In the genomic region with DNA sequence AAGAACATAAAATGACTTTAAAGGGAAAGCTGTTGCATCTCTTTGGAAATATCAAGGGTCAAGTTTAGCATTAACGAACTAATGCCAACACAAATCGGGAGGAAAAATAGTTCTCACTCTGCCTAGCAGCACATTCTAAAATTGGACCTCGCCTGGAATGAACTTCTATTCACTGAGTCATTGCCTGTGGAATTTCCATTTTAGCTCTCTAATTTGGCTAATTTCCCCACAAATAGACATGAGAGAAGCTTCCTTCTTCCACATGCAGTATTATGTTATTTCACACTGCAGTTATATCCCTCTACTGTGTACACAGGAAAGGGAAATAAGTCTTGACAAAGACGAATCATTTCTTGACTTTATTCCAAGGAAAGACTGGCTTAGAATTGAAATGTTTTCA, we compare ENCODE assay signal across 13 cellular contexts. TPM values are rescaled to one million over a fixed set of nuclear protein-coding genes. Genes with fewer than 3 reads are reported as not detected.
A peak's percentile ranks its signal among the peaks of the same experiment; 100 is the strongest.
DNase-seq lines count a peak whose midpoint lies in the region; ATAC-seq and TF ChIP-seq lines count a peak whose summit lies in the region.
"Had no signal": no experiment of that assay in that cellular context is flagged by ENCODE, and none has a peak within 500 bp of the region (broad histone marks: within the 10 kb centered on the region; RNA-seq: fewer than 3 reads in every experiment).

No MANE protein-coding gene starts in this region.

- no peaks in the 10 kb centered on the region for H3K36me3 ChIP-seq in stomach smooth muscle (ENCODE audit: control insufficient read depth in 2 of 2, insufficient read depth in 2 of 2, low read length in 2 of 2)

- H3K4me1 Mint-ChIP-seq in HFFc6 (ENCODE audit: low read depth): peaks cover 31% of the 10 kb centered on the region

- no peaks in the 10 kb centered on the region for H3K4me1 ChIP-seq in stomach smooth muscle (ENCODE audit: control insufficient read depth, insufficient read depth, low read length)
- H3K4me1 ChIP-seq: Caco-2 had no signal

- no peaks in the 10 kb centered on the region for H3K27me3 ChIP-seq in stomach smooth muscle (ENCODE audit: control insufficient read depth in 1 of 2, insufficient read depth in 2 of 2, low read length in 2 of 2)

- peak overlapping the region; percentile 46 for H3K27ac Mint-ChIP-seq in HFFc6

- H3K4me3 Mint-ChIP-seq in HFFc6: peak overlapping the region; percentile 57; the same call in 1 of the 2 replicates

- no peak overlapping the region for H3K27ac ChIP-seq in stomach smooth muscle (ENCODE audit: low read length)

- TF ChIP-seq CTCF in HFFc6 (IDR thresholded peaks at IDR 0.05): no peak

- ATAC-seq in GM18861 (IDR thresholded peaks at IDR 0.05; ENCODE audit: unreplicated experiment) (no peak), GM21447 (IDR thresholded peaks at IDR 0.05; ENCODE audit: unreplicated experiment) (no peak), GM21515 (IDR thresholded peaks at IDR 0.05; ENCODE audit: unreplicated experiment) (no peak)

- no peak overlapping the region for H3K9ac ChIP-seq in stomach smooth muscle (ENCODE audit: low read length in 2 of 2)

- H3K4me3 ChIP-seq in stomach smooth muscle (ENCODE audit: low read length in 2 of 2): peak overlapping the region; percentile 30 to 46
- H3K4me3 ChIP-seq: coronary artery had no signal

- no peaks in the 10 kb centered on the region for H3K9me3 ChIP-seq in stomach smooth muscle (ENCODE audit: control insufficient read depth in 2 of 2, low read length in 2 of 2)
- H3K9me3 ChIP-seq: Caco-2 had no signal

- DNase-seq in HFFc6 (peak; percentile 42), cerebellum (ENCODE audit: low spot score) (peak; percentile 2), iris pigment epithelial cell (ENCODE audit: low read depth) (peak; percentile 48)
- DNase-seq: Caco-2; OCI-M1; posterior cingulate gyrus; stimulated activated CD4-positive, alpha-beta T cell treated with anti-CD3 and anti-CD28 coated beads, Interleukin-4, amount 100 ng/mL, for 1 hour; stimulated activated naive CD4-positive, alpha-beta T cell had no signal

- H3K9me3 Mint-ChIP-seq in HFFc6: no peaks in the 10 kb centered on the region

- no peaks in the 10 kb centered on the region for H3K27me3 Mint-ChIP-seq in HFFc6 (ENCODE audit: insufficient read depth)

- no peaks in the 10 kb centered on the region; the same call in 1 of the 2 replicates for H3K36me3 Mint-ChIP-seq in HFFc6 (ENCODE audit: low read depth)

RNA-seq across cellular contexts. Expression of a gene that starts 9.3 kb away (rescaled TPM):
- total RNA-seq in HFFc6 (2021; fragmentation: NEBNext Ultra II Directional; extraction: Animal tissue kit (Norgen Biotek cat#: 25700)): 1 to 10 TPM; 2.3 to 3.5 (median 3.2) TPM
- total RNA-seq in cerebellum: 18.5 TPM
